In genomic region chrY:2786876-2787507, GRCh38 we compare ENCODE assay signal across 1 cellular context.
TF ChIP-seq lines count a peak whose summit lies in the region.

No MANE protein-coding gene starts in this region.

TF ChIP-seq in neural cell, 6 proteins besides CTCF, POLR2A, EP300 and RAD21 (continued from another document):
- TF ChIP-seq EZH2 (IDR thresholded peaks at IDR 0.05; ENCODE audit: borderline replicate concordance, insufficient read depth, low read length, poor library complexity, severe bottlenecking), result no peak
- TF ChIP-seq POLR2AphosphoS5 (IDR thresholded peaks at IDR 0.05), result no peak
- TF ChIP-seq MXI1 (conservative IDR thresholded peaks at IDR 0.05; ENCODE audit: poor library complexity, severe bottlenecking), result no peak
